ENCODE assay signal across 1 cellular context in genomic region chr16:977896-978295, GRCh38.
TF ChIP-seq lines count a peak whose summit lies in the region.

No MANE protein-coding gene starts in this region.

TF ChIP-seq in HEK293, 187 proteins besides CTCF, POLR2A, EP300 and RAD21 (continues in another document):
- TF ChIP-seq TSHZ1 (tag by site-specific recombination; IDR thresholded peaks at IDR 0.05; ENCODE audit: borderline replicate concordance) (no peak), MEIS1 (CRISPR knock-in tag; IDR thresholded peaks at IDR 0.05; ENCODE audit: borderline replicate concordance) (no peak), ZNF530 (tag by site-specific recombination; IDR thresholded peaks at IDR 0.05; ENCODE audit: low read depth) (no peak), ZNF707 (tag by site-specific recombination; IDR thresholded peaks at IDR 0.05) (no peak), HIC1 (tag by site-specific recombination; IDR thresholded peaks at IDR 0.05) (no peak), ZNF148 (tag by site-specific recombination; IDR thresholded peaks at IDR 0.05; ENCODE audit: borderline replicate concordance) (0 out of 2 replicates have a peak, but pooled peaks have one; percentile 40), HOXC10 (CRISPR knock-in tag; IDR thresholded peaks at IDR 0.05) (no peak), MYNN (tag by site-specific recombination; IDR thresholded peaks at IDR 0.05; ENCODE audit: borderline replicate concordance) (no peak), ZNF449 (tag by site-specific recombination; IDR thresholded peaks at IDR 0.05) (no peak), ZNF324 (tag by site-specific recombination; IDR thresholded peaks at IDR 0.05) (no peak), ZNF548 (tag by site-specific recombination; IDR thresholded peaks at IDR 0.05) (0 out of 2 replicates have a peak, but pooled peaks have one; percentile 36), ZNF488 (tag by site-specific recombination; IDR thresholded peaks at IDR 0.05) (0 out of 2 replicates have a peak, but pooled peaks have one; percentile 22), ZNF169 (tag by site-specific recombination; IDR thresholded peaks at IDR 0.05) (no peak), KLF16 (tag by site-specific recombination; IDR thresholded peaks at IDR 0.05) (no peak), ZNF623 (tag by site-specific recombination; IDR thresholded peaks at IDR 0.05) (no peak), ZNF544 (tag by site-specific recombination; IDR thresholded peaks at IDR 0.05) (0 out of 2 replicates have a peak, but pooled peaks have one; percentile 7), ZNF654 (tag by site-specific recombination; IDR thresholded peaks at IDR 0.05; ENCODE audit: low read depth) (no peak), KLF8 (tag by site-specific recombination; IDR thresholded peaks at IDR 0.05) (no peak), ZSCAN16 (tag by site-specific recombination; IDR thresholded peaks at IDR 0.05) (no peak), ZBTB49 (tag by site-specific recombination; IDR thresholded peaks at IDR 0.05; ENCODE audit: low read depth) (no peak), SCRT1 (tag by site-specific recombination; IDR thresholded peaks at IDR 0.05; ENCODE audit: borderline replicate concordance) (no peak), BCL6B (tag by site-specific recombination; IDR thresholded peaks at IDR 0.05) (peak; percentile 5; the same call in 1 of the 2 replicates), ZNF501 (tag by site-specific recombination; IDR thresholded peaks at IDR 0.05) (no peak), ZNF221 (tag by site-specific recombination; IDR thresholded peaks at IDR 0.05; ENCODE audit: borderline replicate concordance) (no peak), ZNF10 (tag by site-specific recombination; IDR thresholded peaks at IDR 0.05) (no peak), ZSCAN5A (tag by site-specific recombination; IDR thresholded peaks at IDR 0.05) (no peak), AEBP2 (tag by site-specific recombination; IDR thresholded peaks at IDR 0.05; ENCODE audit: borderline replicate concordance) (no peak), ZBTB20 (tag by site-specific recombination; IDR thresholded peaks at IDR 0.05) (0 out of 2 replicates have a peak, but pooled peaks have one; percentile 24), ZNF549 (tag by site-specific recombination; IDR thresholded peaks at IDR 0.05) (no peak), ZNF555 (tag by site-specific recombination; conservative IDR thresholded peaks at IDR 0.05) (no peak), ZNF274 (IDR thresholded peaks at IDR 0.05; ENCODE audit: low read length) (no peak), ZNF274 (tag by site-specific recombination; IDR thresholded peaks at IDR 0.05; ENCODE audit: borderline replicate concordance) (no peak), ZNF18 (tag by site-specific recombination; IDR thresholded peaks at IDR 0.05) (peak; percentile 94), HOXD13 (CRISPR knock-in tag; IDR thresholded peaks at IDR 0.05; ENCODE audit: borderline replicate concordance) (no peak), TCF7L2 (IDR thresholded peaks at IDR 0.05; ENCODE audit: borderline replicate concordance, low read depth, low read length) (no peak), REPIN1 (tag by site-specific recombination; IDR thresholded peaks at IDR 0.05; ENCODE audit: low read depth) (no peak), YY1 (tag by site-specific recombination; IDR thresholded peaks at IDR 0.05) (no peak), ZSCAN23 (tag by site-specific recombination; IDR thresholded peaks at IDR 0.05) (no peak), ZNF571 (tag by site-specific recombination; IDR thresholded peaks at IDR 0.05) (no peak), ZBTB21 (tag by site-specific recombination; IDR thresholded peaks at IDR 0.05) (no peak), ZNF174 (tag by site-specific recombination; IDR thresholded peaks at IDR 0.05) (no peak), ZNF16 (tag by site-specific recombination; IDR thresholded peaks at IDR 0.05; ENCODE audit: low read depth) (no peak)
